In genomic region chr16:2531696-2532493, GRCh38 we compare ENCODE assay signal across 9 cellular contexts. TPM values are rescaled to one million over a fixed set of nuclear protein-coding genes. Genes with fewer than 3 reads are reported as not detected.
DNase-seq lines count a peak whose midpoint lies in the region; ATAC-seq and TF ChIP-seq lines count a peak whose summit lies in the region.
"Had no signal": no experiment of that assay in that cellular context is flagged by ENCODE, and none has a peak within 500 bp of the region (broad histone marks: within the 10 kb centered on the region; RNA-seq: fewer than 3 reads in every experiment).

No MANE protein-coding gene starts in this region.

- peak; percentile 84 for ATAC-seq in GM19397 (IDR thresholded peaks at IDR 0.05; ENCODE audit: unreplicated experiment)
- peak; percentile 70 for ATAC-seq in HG03565 (IDR thresholded peaks at IDR 0.05; ENCODE audit: unreplicated experiment)
- peak; percentile 95 to 96 for ATAC-seq in lower lobe of right lung

- H3K27ac Mint-ChIP-seq in activated CD4-positive, alpha-beta memory T cell treated with anti-CD3 and anti-CD28 coated beads for 36 hours: peak overlapping the region; percentile 94

- H3K4me3 Mint-ChIP-seq in activated CD4-positive, alpha-beta memory T cell treated with anti-CD3 and anti-CD28 coated beads for 36 hours: peak overlapping the region; percentile 91

- H3K27me3 Mint-ChIP-seq in activated CD4-positive, alpha-beta memory T cell treated with anti-CD3 and anti-CD28 coated beads for 36 hours: no peaks in the 10 kb centered on the region

- peaks cover 34% of the 10 kb centered on the region for H3K36me3 ChIP-seq in lower lobe of right lung

- TF ChIP-seq CTCF in C4-2B (conservative IDR thresholded peaks at IDR 0.05): no peak
- TF ChIP-seq CTCF in dorsolateral prefrontal cortex (IDR thresholded peaks at IDR 0.05 in 54 of 56, conservative IDR thresholded peaks at IDR 0.05 in 2 of 56; ENCODE audit: low read depth in 1 of 56, partially characterized antibody in 56 of 56): peak in 18 of 56 donors; percentile 5 to 37 (median 25)
- TF ChIP-seq CTCF in lower lobe of right lung (IDR thresholded peaks at IDR 0.05): no peak

- no peaks in the 10 kb centered on the region for H3K36me3 Mint-ChIP-seq in activated CD4-positive, alpha-beta memory T cell treated with anti-CD3 and anti-CD28 coated beads for 36 hours

- H3K9me3 ChIP-seq in lower lobe of right lung: no peaks in the 10 kb centered on the region

- peaks cover 21% of the 10 kb centered on the region for H3K4me1 ChIP-seq in lower lobe of right lung

- no peaks in the 10 kb centered on the region for H3K27me3 ChIP-seq in dorsolateral prefrontal cortex
- H3K27me3 ChIP-seq in lower lobe of right lung (ENCODE audit: low read depth): no peaks in the 10 kb centered on the region

- intact Hi-C loops in activated CD4-positive, alpha-beta memory T cell treated with anti-CD3 and anti-CD28 coated beads for 36 hours (cut with micrococcal nuclease): loop anchor here (2.0 kb wide), 1 partner anchor 19 kb away; the partner anchor contains the start of gene ATP6V0C
- intact Hi-C loops in dorsolateral prefrontal cortex (cut with DNase I): loop anchor here in 1 of 2 donors (10.0 kb wide), 1 partner anchor 143 kb away; no protein-coding TSS in a partner anchor
- intact Hi-C loops in lower lobe of right lung (cut with DNase I): no loop called here

- H3K27ac ChIP-seq in C4-2B: peak overlapping the region; percentile 72
- H3K27ac ChIP-seq in dorsolateral prefrontal cortex: peak overlapping the region; percentile 42 to 96 (median 87)
- peak overlapping the region; percentile 98 for H3K27ac ChIP-seq in lower lobe of right lung

- H3K4me3 ChIP-seq in dorsolateral prefrontal cortex (peak overlapping the region; percentile 48 to 91 (median 72)), lower lobe of right lung (peak overlapping the region; percentile 69)

- peak; percentile 86 for DNase-seq in NCI-H774 (lab: John Stamatoyannopoulos, UW)
- DNase-seq in activated CD4-positive, alpha-beta memory T cell treated with anti-CD3 and anti-CD28 coated beads for 36 hours: peak; percentile 99
- peak; percentile 96 to 99 (median 98) for DNase-seq in dorsolateral prefrontal cortex
- DNase-seq in lower lobe of right lung: peak; percentile 100
- peak; percentile 90 to 93 (median 92) for DNase-seq in stimulated activated CD4-positive, alpha-beta T cell treated with anti-CD3 and anti-CD28 coated beads, TNF-alpha, amount 100 ng/mL, for 1 hour (ENCODE audit: low read depth in 3 of 3, low spot score in 1 of 3)

- H3K4me1 Mint-ChIP-seq in activated CD4-positive, alpha-beta memory T cell treated with anti-CD3 and anti-CD28 coated beads for 36 hours (ENCODE audit: low read depth): peaks cover 17% of the 10 kb centered on the region

- POLR2A ChIA-PET in activated CD4-positive, alpha-beta memory T cell treated with anti-CD3 and anti-CD28 coated beads for 36 hours (lab: Charles Lee): interaction anchor here (0.5 to 5.1 kb wide), 6 partner anchors 12 to 391 kb away, joined by 3 to 43 read pairs (median 6); partner anchors contain the start of genes AMDHD2, ATP6V0C, TEDC2 and TRAF7

- no peaks in the 10 kb centered on the region for H3K9me3 Mint-ChIP-seq in activated CD4-positive, alpha-beta memory T cell treated with anti-CD3 and anti-CD28 coated beads for 36 hours

- CTCF ChIA-PET in activated CD4-positive, alpha-beta memory T cell treated with anti-CD3 and anti-CD28 coated beads for 36 hours (lab: Charles Lee): interaction anchor here (0.8 to 1.5 kb wide), 2 partner anchors 12 to 31 kb away, joined by 4 to 5 read pairs; partner anchors contain the start of gene AMDHD2

RNA-seq across cellular contexts. Expression of gene CEMP1, which starts 0.7 kb away (rescaled TPM):
- total RNA-seq in activated CD4-positive, alpha-beta memory T cell treated with anti-CD3 and anti-CD28 coated beads for 36 hours: not detected
- total RNA-seq in dorsolateral prefrontal cortex (1 to 10 TPM in 12 of 120 experiments, under 1 TPM in 39, not detected in 69; 0.32 to 1.7 (median 0.77) TPM), lower lobe of right lung (1.4 TPM)
- total RNA-seq: subcutaneous adipose tissue had no signal

RNA-seq across cellular contexts. Expression of gene PDPK1, which starts 5.9 kb away (rescaled TPM):
- 10 to 100 TPM; 42.5 to 42.9 TPM for total RNA-seq in activated CD4-positive, alpha-beta memory T cell treated with anti-CD3 and anti-CD28 coated beads for 36 hours
- 100 to 1,000 TPM in 95 of 120 experiments, 10 to 100 TPM in 25; 75.2 to 164 (median 115) TPM for total RNA-seq in dorsolateral prefrontal cortex
- 74.4 TPM for total RNA-seq in lower lobe of right lung

RNA-seq across cellular contexts. Expression of gene AMDHD2, which starts 11.7 kb away (rescaled TPM):
- total RNA-seq in activated CD4-positive, alpha-beta memory T cell treated with anti-CD3 and anti-CD28 coated beads for 36 hours: 10 to 100 TPM; 28.3 to 30.5 TPM
- total RNA-seq in dorsolateral prefrontal cortex: 10 to 100 TPM; 26.9 to 73.4 (median 42.9) TPM
- 53.4 TPM for total RNA-seq in lower lobe of right lung

RNA-seq across cellular contexts. Expression of gene ATP6V0C, which starts 18.1 kb away (rescaled TPM):
- 100 to 1,000 TPM; 111 to 115 TPM for total RNA-seq in activated CD4-positive, alpha-beta memory T cell treated with anti-CD3 and anti-CD28 coated beads for 36 hours
- total RNA-seq in dorsolateral prefrontal cortex (100 to 1,000 TPM; 283 to 670 (median 496) TPM), lower lobe of right lung (313 TPM)

RNA-seq across cellular contexts. Expression of gene TBC1D24, which starts 57.0 kb away (rescaled TPM):
- total RNA-seq in activated CD4-positive, alpha-beta memory T cell treated with anti-CD3 and anti-CD28 coated beads for 36 hours: 10 to 100 TPM; 12.2 to 12.4 TPM
- 10 to 100 TPM; 27.5 to 97.0 (median 62.6) TPM for total RNA-seq in dorsolateral prefrontal cortex
- total RNA-seq in lower lobe of right lung: 40.2 TPM

Comparison
In these comparisons a context has a peak if more than half of its experiments do, and no peak if none do; other contexts are left out.
1. Peak in every context shown above with its lines: DNase-seq, ATAC-seq, H3K4me3 ChIP-seq and H3K27ac ChIP-seq.